ENCODE assay signal across 27 cellular contexts in genomic region chr2:236363878-236364277, GRCh38.
"Had no signal": no experiment of that assay in that cellular context is flagged by ENCODE, and none has a peak within 500 bp of the region (broad histone marks: within the 10 kb centered on the region; RNA-seq: fewer than 3 reads in every experiment).

No MANE protein-coding gene starts in this region.

- ATAC-seq: Panc1, SK-N-SH treated with all-trans-retinoic acid at 6 μM for 48 hours, WTC11 had no signal

- H3K9me3 Mint-ChIP-seq: activated CD4-positive, alpha-beta memory T cell treated with anti-CD3 and anti-CD28 coated beads, Interleukin-2, amount 10 ng/mL, durations not matched to agents 7 days and 5 days; activated CD4-positive, alpha-beta T cell treated with anti-CD3 and anti-CD28 coated beads, Interleukin-2, amount 10 ng/mL, durations not matched to agents 7 days and 5 days; activated naive CD4-positive, alpha-beta T cell treated with anti-CD3 and anti-CD28 coated beads, Interleukin-2, amount 50 U/mL, for 24 hours; WTC11 had no signal

- H3K9me3 ChIP-seq: breast epithelium, MG63, SJSA1 had no signal

- H3K27ac ChIP-seq: breast epithelium, SJSA1 had no signal

- H3K36me3 Mint-ChIP-seq: activated naive CD4-positive, alpha-beta T cell treated with anti-CD3 and anti-CD28 coated beads, Interleukin-2, amount 50 U/mL, for 24 hours; WTC11 had no signal

- H3K27me3 ChIP-seq: breast epithelium had no signal

- H3K4me3 ChIP-seq: breast epithelium, MG63, SJSA1 had no signal

- H3K4me3 Mint-ChIP-seq: activated CD4-positive, alpha-beta memory T cell treated with anti-CD3 and anti-CD28 coated beads, Interleukin-2, amount 10 ng/mL, durations not matched to agents 7 days and 5 days; activated CD4-positive, alpha-beta T cell treated with anti-CD3 and anti-CD28 coated beads, Interleukin-2, amount 10 ng/mL, durations not matched to agents 7 days and 5 days; activated naive CD4-positive, alpha-beta T cell treated with anti-CD3 and anti-CD28 coated beads, Interleukin-2, amount 50 U/mL, for 24 hours; WTC11 had no signal

- H3K4me1 ChIP-seq: SJSA1 had no signal

- H3K27ac Mint-ChIP-seq: activated CD4-positive, alpha-beta memory T cell treated with anti-CD3 and anti-CD28 coated beads, Interleukin-2, amount 10 ng/mL, durations not matched to agents 7 days and 5 days; activated CD4-positive, alpha-beta T cell treated with anti-CD3 and anti-CD28 coated beads, Interleukin-2, amount 10 ng/mL, durations not matched to agents 7 days and 5 days; activated naive CD4-positive, alpha-beta T cell treated with anti-CD3 and anti-CD28 coated beads, Interleukin-2, amount 50 U/mL, for 24 hours; WTC11 had no signal

- H3K36me3 ChIP-seq: breast epithelium, MG63, SJSA1 had no signal

- H3K4me1 Mint-ChIP-seq: WTC11 had no signal

- DNase-seq: activated CD4-positive, alpha-beta memory T cell treated with anti-CD3 and anti-CD28 coated beads, Interleukin-2, amount 10 ng/mL, durations not matched to agents 7 days and 5 days; activated CD4-positive, alpha-beta T cell treated with anti-CD3 and anti-CD28 coated beads for 1 hour; activated CD4-positive, alpha-beta T cell treated with anti-CD3 and anti-CD28 coated beads, Interleukin-2, amount 10 ng/mL, durations not matched to agents 7 days and 5 days; activated CD8-positive, alpha-beta memory T cell treated with anti-CD3 and anti-CD28 coated beads, Interleukin-2, amount 50 U/mL, for 48 hours; activated T-cell treated with anti-CD3 and anti-CD28 coated beads, Interleukin-2, amount 50 U/mL, for 1 hour; aorta; MG63; MV-4-11; NCI-H1092 treated with DMSO at 0.1 percent for 48 hours; NCI-H1417 treated with DMSO at 0.1 percent for 48 hours; NCI-H1694; NCI-H2029; NCI-H2107; NCI-H2171 treated with DMSO at 0.1 percent for 48 hours; NCI-H510A treated with DMSO at 0.1 percent for 48 hours; NCI-H69; NK-92 treated with Interleukin-12 subunit alpha and Interleukin-12 subunit beta, amount 100 ng/mL, for 24 hours; OCI-M1; RPMI8226; SHP77; SW 1271 had no signal
